Comparison of ENCODE assay signal across 11 cellular contexts in the genomic region with DNA sequence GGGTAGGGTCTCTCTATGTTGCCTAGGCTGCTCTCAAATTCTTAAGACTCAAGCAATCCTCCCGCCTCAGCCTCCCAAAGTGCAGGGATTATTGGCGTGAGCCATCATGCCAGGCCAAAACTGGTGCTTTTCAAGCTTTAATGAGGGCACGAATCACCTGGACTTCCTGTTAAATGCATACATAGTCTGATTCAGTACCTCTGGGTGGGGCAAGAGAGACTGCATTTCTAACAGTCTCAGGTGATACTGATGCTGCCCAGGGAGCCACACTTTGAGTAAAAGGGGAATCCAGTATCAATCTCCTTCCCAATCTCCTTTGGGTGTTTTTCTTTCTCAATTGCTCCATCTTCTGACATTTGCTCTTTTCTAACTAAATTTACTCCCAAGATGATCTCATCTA.
"Had no signal": no experiment of that assay in that cellular context is flagged by ENCODE, and none has a peak within 500 bp of the region (broad histone marks: within the 10 kb centered on the region; RNA-seq: fewer than 3 reads in every experiment).

No MANE protein-coding gene starts in this region.

- DNase-seq: activated CD8-positive, alpha-beta T cell treated with anti-CD3 and anti-CD28 coated beads, Interleukin-2, amount 10 ng/mL, durations not matched to agents 7 days and 5 days; activated naive CD4-positive, alpha-beta T cell treated with Interleukin-2 at 50 U/mL for 16 hours; activated naive CD8-positive, alpha-beta T cell treated with anti-CD3 and anti-CD28 coated beads, Interleukin-2, amount 50 U/mL, for 24 hours; gastrocnemius medialis; islet precursor cell; naive B cell; spleen; stimulated activated CD4-positive, alpha-beta T cell treated with anti-CD3 and anti-CD28 coated beads, Interleukin-1b, Interleukin-23, amount 100 ng/mL, for 48 hours; T-helper 2 cell; tibial artery had no signal

- ATAC-seq: activated CD8-positive, alpha-beta T cell treated with anti-CD3 and anti-CD28 coated beads, Interleukin-2, amount 10 ng/mL, durations not matched to agents 7 days and 5 days; activated naive CD8-positive, alpha-beta T cell treated with anti-CD3 and anti-CD28 coated beads, Interleukin-2, amount 50 U/mL, for 24 hours; gastrocnemius medialis; stimulated activated memory B cell treated with anti-CD40 and anti-IgM and Interleukin-4, amounts not matched to agents 10 μg/mL and 1 μg/mL and 100 μg/mL, for 72 hours had no signal
